ENCODE assay signal across 8 cellular contexts in the genomic region with DNA sequence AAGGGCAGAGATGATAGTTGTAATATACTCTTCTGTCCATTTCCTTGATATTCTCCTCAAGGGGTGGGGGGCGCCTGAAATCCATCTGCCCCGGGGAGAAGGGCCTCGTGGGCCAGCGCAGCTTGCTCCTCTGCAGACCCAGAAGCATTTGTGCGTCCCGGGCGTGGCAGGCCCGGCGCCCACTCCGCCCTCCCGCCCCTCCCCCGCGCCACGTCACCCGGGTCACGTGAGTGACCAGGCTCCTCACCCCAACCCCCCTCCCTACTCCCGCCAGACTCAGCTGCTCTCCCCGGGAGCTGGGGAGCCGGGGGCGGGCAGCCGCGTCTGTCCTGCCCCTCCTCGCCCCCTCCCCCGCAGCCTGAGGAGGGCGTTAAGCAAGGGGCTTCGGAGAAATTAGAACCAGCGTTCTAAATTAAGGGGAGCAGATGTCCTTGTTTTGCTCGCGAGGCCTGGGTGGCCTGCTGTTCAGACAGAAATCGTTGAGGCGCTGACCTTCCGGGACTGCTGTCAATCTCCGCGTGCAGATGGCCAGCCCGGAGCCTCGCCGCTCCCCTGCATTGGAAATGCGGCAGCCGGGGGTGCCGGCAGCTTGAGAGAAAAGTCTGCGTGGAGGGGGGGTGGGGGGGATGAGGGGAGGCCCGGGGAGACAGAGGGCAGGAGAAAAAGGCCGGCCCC.
DNase-seq lines count a peak whose midpoint lies in the region; ATAC-seq and TF ChIP-seq lines count a peak whose summit lies in the region.

No MANE protein-coding gene starts in this region.

- peak overlapping the region; percentile 93 for H3K4me2 ChIP-seq in Karpas-422 (ENCODE audit: low read depth, low read length, poor library complexity, severe bottlenecking)

- H3K27ac ChIP-seq in Karpas-422 (ENCODE audit: low read length) (no peak overlapping the region), vagina (peak overlapping the region; percentile 92)

- H3K27me3 ChIP-seq in Karpas-422 (ENCODE audit: low read length) (no peaks in the 10 kb centered on the region), vagina (no peaks in the 10 kb centered on the region)

- H4K20me1 ChIP-seq in Karpas-422 (ENCODE audit: insufficient read depth, low read depth, low read length): no peaks in the 10 kb centered on the region

- H3K9me3 ChIP-seq in Karpas-422 (ENCODE audit: low read length) (no peaks in the 10 kb centered on the region), vagina (no peaks in the 10 kb centered on the region)

- H3K36me3 ChIP-seq in Karpas-422 (ENCODE audit: insufficient read depth, low read length) (no peaks in the 10 kb centered on the region), vagina (no peaks in the 10 kb centered on the region)

- H3K9me2 ChIP-seq in Karpas-422 (replicated peaks; ENCODE audit: insufficient read depth, low read length): no peaks in the 10 kb centered on the region

- peak; percentile 58 for ATAC-seq in GM19372 (IDR thresholded peaks at IDR 0.05; ENCODE audit: low read depth, unreplicated experiment)

- TF ChIP-seq CTCF in astrocyte of the cerebellum (IDR thresholded peaks at IDR 0.05; ENCODE audit: low read depth, low read length, missing control alignments) (no peak), retinal pigment epithelial cell (conservative IDR thresholded peaks at IDR 0.05; ENCODE audit: low read depth, low read length) (no peak), vagina (IDR thresholded peaks at IDR 0.05) (no peak)

- peak overlapping the region; percentile 99 for H2AFZ ChIP-seq in Karpas-422 (ENCODE audit: low read length)

- H3K79me2 ChIP-seq in Karpas-422 (ENCODE audit: low read length): no peaks in the 10 kb centered on the region

- peak overlapping the region; percentile 83 for H3K9ac ChIP-seq in Karpas-422 (ENCODE audit: low read length)

- in situ Hi-C loops in astrocyte of the cerebellum (cut with HindIII; ENCODE audit: low sequenced_read_pairs): no loop called here

- H3K4me3 ChIP-seq in Karpas-422 (ENCODE audit: low read length): peak overlapping the region; percentile 79
- H3K4me3 ChIP-seq in astrocyte of the cerebellum (ENCODE audit: low read depth, low read length): peak overlapping the region; percentile 19
- peak overlapping the region; percentile 48 for H3K4me3 ChIP-seq in retinal pigment epithelial cell (ENCODE audit: low read length)
- peak overlapping the region; percentile 47 to 51 for H3K4me3 ChIP-seq in vagina

- no peak for TF ChIP-seq POLR2A in vagina (IDR thresholded peaks at IDR 0.05)

- H3K4me1 ChIP-seq in Karpas-422 (ENCODE audit: low read length) (peaks cover 14% of the 10 kb centered on the region), vagina (peaks cover 52% of the 10 kb centered on the region)

- DNase-seq in C1 segment of cervical spinal cord (lab: John Stamatoyannopoulos, UW) (peak; percentile 17 to 90 (median 81)), Karpas-422 (peak; percentile 83), T-helper 2 cell (peak; percentile 34 to 89 (median 36)), astrocyte of the cerebellum (ENCODE audit: low read depth) (no peak), hypothalamus (lab: John Stamatoyannopoulos, UW) (peak; percentile 41 to 92 (median 81)), retinal pigment epithelial cell (ENCODE audit: low read depth) (no peak), vagina (ENCODE audit: extremely low spot score in 2 of 2) (peak in 1 of 2 donors; percentile 89)

- intact Hi-C loops in vagina (cut with DNase I): no loop called here

Comparison
In these comparisons a context has a peak if more than half of its experiments do, and no peak if none do; other contexts are left out.
1. DNase-seq: peak in C1 segment of cervical spinal cord (14 of 14), Karpas-422 (single experiment), T-helper 2 cell (5 of 5) and hypothalamus (51 of 51); none in astrocyte of the cerebellum (single experiment) and retinal pigment epithelial cell (single experiment).
2. H3K4me3 ChIP-seq: peak in every context shown above with its lines; median percentile 79 in Karpas-422; 49 in vagina; 48 in retinal pigment epithelial cell; 19 in astrocyte of the cerebellum.